11 cellular contexts compared by ENCODE assay signal in genomic region chr14:69703047-69704046, GRCh38.
DNase-seq lines count a peak whose midpoint lies in the region; ATAC-seq and TF ChIP-seq lines count a peak whose summit lies in the region.
"Had no signal": no experiment of that assay in that cellular context is flagged by ENCODE, and none has a peak within 500 bp of the region (broad histone marks: within the 10 kb centered on the region; RNA-seq: fewer than 3 reads in every experiment).

No MANE protein-coding gene starts in this region.

- H3K36me3 Mint-ChIP-seq in T-helper 1 cell treated with Interleukin-12 subunit alpha and Interleukin-12 subunit beta and Interleukin-4 antibody, amounts not matched to agents 30 μg/mL and 1 μg/mL, for 36 hours (ENCODE audit: low read depth), result peaks cover 34% of the 10 kb centered on the region
- peaks cover 87% of the 10 kb centered on the region for H3K36me3 Mint-ChIP-seq in stimulated activated effector memory CD8-positive, alpha-beta T cell treated with anti-CD3 and anti-CD28 coated beads, Interleukin-12 subunit alpha, Interleukin-12 subunit beta, amount 100 ng/mL, for 72 hours
- H3K36me3 Mint-ChIP-seq in nephron progenitor cell (ENCODE audit: low read depth), result peaks cover 5% of the 10 kb centered on the region

- no peak for TF ChIP-seq CTCF in gastroesophageal sphincter (IDR thresholded peaks at IDR 0.05)
- TF ChIP-seq CTCF in nephron progenitor cell (IDR thresholded peaks at IDR 0.05), result no peak

- H3K9me3 ChIP-seq in gastroesophageal sphincter, result no peaks in the 10 kb centered on the region
- H3K9me3 ChIP-seq: MG63 had no signal

- DNase-seq in T-helper 1 cell (no peak), NOMO-1 treated with dmso at 0.1 percent for 144 hours (lab: John Stamatoyannopoulos, UW; ENCODE audit: unreplicated experiment) (peak; percentile 53), NCI-H345 treated with DMSO at 0.1 percent for 48 hours (lab: John Stamatoyannopoulos, UW; ENCODE audit: unreplicated experiment) (no peak), nephron progenitor cell (no peak), NCI-H2107 (lab: John Stamatoyannopoulos, UW) (no peak)
- DNase-seq in stimulated activated effector memory CD8-positive, alpha-beta T cell treated with anti-CD3 and anti-CD28 coated beads, Interleukin-12 subunit alpha, Interleukin-12 subunit beta, amount 100 ng/mL, for 72 hours (ENCODE audit: low spot score in 2 of 2), result no peak
- DNase-seq: ACHN; effector CD4-positive, alpha-beta T cell; MG63 had no signal

- peak; percentile 36 for ATAC-seq in gastroesophageal sphincter
- ATAC-seq in stimulated activated effector memory CD8-positive, alpha-beta T cell treated with anti-CD3 and anti-CD28 coated beads, Interleukin-12 subunit alpha, Interleukin-12 subunit beta, amount 100 ng/mL, for 72 hours, result no peak

- TF ChIP-seq POLR2A in gastroesophageal sphincter (IDR thresholded peaks at IDR 0.05), result no peak

- peak overlapping the region in 1 of 4 donors; percentile 28 for H3K27ac ChIP-seq in gastroesophageal sphincter

- H3K27me3 ChIP-seq in gastroesophageal sphincter, result no peaks in the 10 kb centered on the region
- H3K27me3 ChIP-seq: MG63 had no signal

- H3K9me3 Mint-ChIP-seq in T-helper 1 cell treated with Interleukin-12 subunit alpha and Interleukin-12 subunit beta and Interleukin-4 antibody, amounts not matched to agents 30 μg/mL and 1 μg/mL, for 36 hours, result no peaks in the 10 kb centered on the region
- no peaks in the 10 kb centered on the region for H3K9me3 Mint-ChIP-seq in stimulated activated effector memory CD8-positive, alpha-beta T cell treated with anti-CD3 and anti-CD28 coated beads, Interleukin-12 subunit alpha, Interleukin-12 subunit beta, amount 100 ng/mL, for 72 hours
- no peaks in the 10 kb centered on the region for H3K9me3 Mint-ChIP-seq in nephron progenitor cell

- H3K4me1 ChIP-seq in gastroesophageal sphincter, result peaks cover 0 to 58% (median 10%) of the 10 kb centered on the region in 3 donors

- no peaks in the 10 kb centered on the region for H3K27me3 Mint-ChIP-seq in T-helper 1 cell treated with Interleukin-12 subunit alpha and Interleukin-12 subunit beta and Interleukin-4 antibody, amounts not matched to agents 30 μg/mL and 1 μg/mL, for 36 hours (ENCODE audit: low read depth)
- no peaks in the 10 kb centered on the region for H3K27me3 Mint-ChIP-seq in nephron progenitor cell (ENCODE audit: low read depth, poor library complexity)

- 47 to 58% methylated on average over 2 to 7 of the region's 12 CpGs for WGBS in gastroesophageal sphincter (ENCODE audit: low coverage in 1 of 2), 2 donors

- peaks cover 0 to 52% of the 10 kb centered on the region in 2 donors for H3K36me3 ChIP-seq in gastroesophageal sphincter
- H3K36me3 ChIP-seq: MG63 had no signal

- peak overlapping the region; percentile 48 for H3K4me3 Mint-ChIP-seq in T-helper 1 cell treated with Interleukin-12 subunit alpha and Interleukin-12 subunit beta and Interleukin-4 antibody, amounts not matched to agents 30 μg/mL and 1 μg/mL, for 36 hours
- H3K4me3 Mint-ChIP-seq in stimulated activated effector memory CD8-positive, alpha-beta T cell treated with anti-CD3 and anti-CD28 coated beads, Interleukin-12 subunit alpha, Interleukin-12 subunit beta, amount 100 ng/mL, for 72 hours, result no peak overlapping the region
- no peak overlapping the region for H3K4me3 Mint-ChIP-seq in nephron progenitor cell

- TF ChIP-seq EP300 in gastroesophageal sphincter (IDR thresholded peaks at IDR 0.05), result no peak

- peak overlapping the region; percentile 75 for H3K27ac Mint-ChIP-seq in T-helper 1 cell treated with Interleukin-12 subunit alpha and Interleukin-12 subunit beta and Interleukin-4 antibody, amounts not matched to agents 30 μg/mL and 1 μg/mL, for 36 hours
- H3K27ac Mint-ChIP-seq in stimulated activated effector memory CD8-positive, alpha-beta T cell treated with anti-CD3 and anti-CD28 coated beads, Interleukin-12 subunit alpha, Interleukin-12 subunit beta, amount 100 ng/mL, for 72 hours, result peak overlapping the region; percentile 84
- no peak overlapping the region for H3K27ac Mint-ChIP-seq in nephron progenitor cell

- peaks cover 72% of the 10 kb centered on the region for H3K4me1 Mint-ChIP-seq in T-helper 1 cell treated with Interleukin-12 subunit alpha and Interleukin-12 subunit beta and Interleukin-4 antibody, amounts not matched to agents 30 μg/mL and 1 μg/mL, for 36 hours (ENCODE audit: low read depth)
- peaks cover 58% of the 10 kb centered on the region for H3K4me1 Mint-ChIP-seq in stimulated activated effector memory CD8-positive, alpha-beta T cell treated with anti-CD3 and anti-CD28 coated beads, Interleukin-12 subunit alpha, Interleukin-12 subunit beta, amount 100 ng/mL, for 72 hours
- peaks cover 66% of the 10 kb centered on the region for H3K4me1 Mint-ChIP-seq in nephron progenitor cell

- H3K4me3 ChIP-seq in gastroesophageal sphincter, result no peak overlapping the region
- H3K4me3 ChIP-seq: MG63 had no signal
